ENCODE assay signal across 1 cellular context in the genomic region with DNA sequence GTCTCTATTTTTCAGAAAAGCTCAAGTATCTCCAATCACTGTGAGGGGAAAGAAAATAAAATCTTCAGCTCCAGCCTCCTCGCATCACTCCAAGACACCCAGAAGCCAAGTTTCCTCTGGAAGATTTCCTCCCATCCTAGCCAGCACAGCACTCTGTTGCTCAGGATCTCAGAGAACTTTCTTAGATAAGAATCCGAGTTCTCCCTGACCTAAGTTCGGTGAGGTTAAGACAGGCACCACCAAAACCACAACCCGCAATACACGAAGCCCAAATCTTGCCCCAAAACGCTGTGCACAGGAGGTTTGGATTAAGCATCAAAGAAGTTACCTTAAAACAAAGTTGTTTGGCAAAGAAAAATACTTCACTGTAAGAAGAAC.
TF ChIP-seq lines count a peak whose summit lies in the region.

No MANE protein-coding gene starts in this region.

TF ChIP-seq in liver, 16 proteins besides CTCF, POLR2A, EP300 and RAD21 (continued from another document):
- TF ChIP-seq, protein P1, sequence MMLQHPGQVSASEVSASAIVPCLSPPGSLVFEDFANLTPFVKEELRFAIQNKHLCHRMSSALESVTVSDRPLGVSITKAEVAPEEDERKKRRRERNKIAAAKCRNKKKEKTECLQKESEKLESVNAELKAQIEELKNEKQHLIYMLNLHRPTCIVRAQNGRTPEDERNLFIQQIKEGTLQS (IDR thresholded peaks at IDR 0.05), result no peak
